9 cellular contexts compared by ENCODE assay signal in genomic region chr11:111730871-111731591, GRCh38. TPM values are rescaled to one million over a fixed set of nuclear protein-coding genes. Genes with fewer than 3 reads are reported as not detected.
DNase-seq lines count a peak whose midpoint lies in the region; ATAC-seq and TF ChIP-seq lines count a peak whose summit lies in the region.
"Had no signal": no experiment of that assay in that cellular context is flagged by ENCODE, and none has a peak within 500 bp of the region (broad histone marks: within the 10 kb centered on the region; RNA-seq: fewer than 3 reads in every experiment).

No MANE protein-coding gene starts in this region.

- POLR2A ChIA-PET in activated CD8-positive, alpha-beta T cell treated with anti-CD3 and anti-CD28 coated beads for 36 hours (lab: Charles Lee), result no interaction called here

- no peaks in the 10 kb centered on the region for H3K27me3 ChIP-seq in left ventricle myocardium inferior (ENCODE audit: low read depth)
- H3K27me3 ChIP-seq in spleen (replicated peaks in 1 of 7), result no peaks in the 10 kb centered on the region
- no peaks in the 10 kb centered on the region for H3K27me3 ChIP-seq in WERI-Rb-1 (ENCODE audit: insufficient read depth, low read depth, severe bottlenecking)

- intact Hi-C loops in left ventricle myocardium inferior (cut with micrococcal nuclease) (no loop called here), spleen (cut with DNase I; ENCODE audit: low total_unique reads) (no loop called here)
- intact Hi-C loops in activated CD8-positive, alpha-beta T cell treated with anti-CD3 and anti-CD28 coated beads for 36 hours (cut with micrococcal nuclease), result no loop called here

- no peaks in the 10 kb centered on the region for H3K9me3 ChIP-seq in left ventricle myocardium inferior (replicated peaks)
- H3K9me3 ChIP-seq in spleen, result no peaks in the 10 kb centered on the region
- no peaks in the 10 kb centered on the region for H3K9me3 ChIP-seq in WERI-Rb-1 (ENCODE audit: severe bottlenecking)

- ATAC-seq in GM18502 (IDR thresholded peaks at IDR 0.05; ENCODE audit: poor library complexity, unreplicated experiment) (no peak), HG02981 (IDR thresholded peaks at IDR 0.05; ENCODE audit: unreplicated experiment) (no peak)
- ATAC-seq in activated CD8-positive, alpha-beta T cell treated with anti-CD3 and anti-CD28 coated beads for 36 hours, result no peak

- CTCF ChIA-PET in activated CD8-positive, alpha-beta T cell treated with anti-CD3 and anti-CD28 coated beads for 36 hours (lab: Charles Lee), result interaction anchor here (0.7 kb wide), 1 partner anchor 11 kb away, joined by 3 read pairs; no protein-coding TSS in a partner anchor

- H3K9me3 Mint-ChIP-seq in activated CD8-positive, alpha-beta T cell treated with anti-CD3 and anti-CD28 coated beads for 36 hours, result no peaks in the 10 kb centered on the region

- no peak overlapping the region for H3K27ac Mint-ChIP-seq in activated CD8-positive, alpha-beta T cell treated with anti-CD3 and anti-CD28 coated beads for 36 hours

- peak overlapping the region; percentile 78 for H3K27ac ChIP-seq in VCaP
- H3K27ac ChIP-seq in left ventricle myocardium inferior (replicated peaks), result peak overlapping the region; percentile 92
- H3K27ac ChIP-seq in spleen, result peak overlapping the region in 5 of 8 donors; percentile 19 to 85 (median 77)
- no peak overlapping the region for H3K27ac ChIP-seq in WERI-Rb-1
- H3K27ac ChIP-seq: epithelial cell of prostate had no signal

- peaks cover 16% of the 10 kb centered on the region for H3K36me3 ChIP-seq in left ventricle myocardium inferior
- peaks cover 0 to 38% (median 12%) of the 10 kb centered on the region in 6 donors for H3K36me3 ChIP-seq in spleen
- H3K36me3 ChIP-seq in WERI-Rb-1, result peaks cover 7% of the 10 kb centered on the region

- H3K4me1 ChIP-seq in left ventricle myocardium inferior, result peaks cover 80% of the 10 kb centered on the region
- H3K4me1 ChIP-seq in spleen, result peaks cover 0 to 44% (median 12%) of the 10 kb centered on the region in 6 donors

- TF ChIP-seq POLR2A in spleen (IDR thresholded peaks at IDR 0.05), result no peak

- peaks cover 6% of the 10 kb centered on the region for H3K36me3 Mint-ChIP-seq in activated CD8-positive, alpha-beta T cell treated with anti-CD3 and anti-CD28 coated beads for 36 hours (ENCODE audit: low read depth)

- H3K27me3 Mint-ChIP-seq in activated CD8-positive, alpha-beta T cell treated with anti-CD3 and anti-CD28 coated beads for 36 hours, result no peaks in the 10 kb centered on the region

- DNase-seq in LHCN-M2 (ENCODE audit: low read depth) (peak; percentile 45), left ventricle myocardium inferior (peak; percentile 50), spleen (peak; percentile 68), WERI-Rb-1 (no peak)
- no peak for DNase-seq in activated CD8-positive, alpha-beta T cell treated with anti-CD3 and anti-CD28 coated beads for 36 hours

- H3K4me3 Mint-ChIP-seq in activated CD8-positive, alpha-beta T cell treated with anti-CD3 and anti-CD28 coated beads for 36 hours, result no peak overlapping the region

- no peaks in the 10 kb centered on the region for H3K4me1 Mint-ChIP-seq in activated CD8-positive, alpha-beta T cell treated with anti-CD3 and anti-CD28 coated beads for 36 hours (ENCODE audit: low read depth)

- TF ChIP-seq CTCF in VCaP (conservative IDR thresholded peaks at IDR 0.05), result no peak
- TF ChIP-seq CTCF in left ventricle myocardium inferior (IDR thresholded peaks at IDR 0.05; ENCODE audit: borderline replicate concordance), result no peak
- no peak for TF ChIP-seq CTCF in spleen (IDR thresholded peaks at IDR 0.05 in 8 of 11, conservative IDR thresholded peaks at IDR 0.05 in 3 of 11)
- TF ChIP-seq CTCF in WERI-Rb-1 (IDR thresholded peaks at IDR 0.05; ENCODE audit: low read depth, low read length), result no peak
- TF ChIP-seq CTCF in activated CD8-positive, alpha-beta T cell treated with anti-CD3 and anti-CD28 coated beads for 36 hours (IDR thresholded peaks at IDR 0.05), result no peak

- WGBS in spleen, 5 donors, result 91 to 94% (median 91%) methylated on average over 21 to 22 of the region's 22 CpGs

- H3K4me3 ChIP-seq in left ventricle myocardium inferior, result no peak overlapping the region
- no peak overlapping the region for H3K4me3 ChIP-seq in spleen
- H3K4me3 ChIP-seq in WERI-Rb-1 (ENCODE audit: low read depth, low read length), result no peak overlapping the region

RNA-seq across cellular contexts. Expression of gene PPP2R1B, which starts 35.2 kb away (rescaled TPM):
- total RNA-seq in LHCN-M2 (2014; rRNA removed) (29.3 and 32.3 TPM in 2 replicates), left ventricle myocardium inferior (6.5 TPM), spleen (10 to 100 TPM; 18.0 to 30.3 (median 27.1) TPM)
- polyA plus RNA-seq in LHCN-M2 (2012), result 14.7 TPM
- polyA plus RNA-seq in spleen, result 1 to 10 TPM; 4.0 to 5.7 (median 5.0) TPM
- total RNA-seq in activated CD8-positive, alpha-beta T cell treated with anti-CD3 and anti-CD28 coated beads for 36 hours, result 10 to 100 TPM; 49.7 to 54.0 TPM

Comparison
In these comparisons a context has a peak if more than half of its experiments do, and no peak if none do; other contexts are left out.
1. DNase-seq: peak in LHCN-M2 (single experiment), left ventricle myocardium inferior (single experiment) and spleen (single experiment); none in WERI-Rb-1 (single experiment) and activated CD8-positive, alpha-beta T cell treated with anti-CD3 and anti-CD28 coated beads for 36 hours (single experiment).